Comparison of ENCODE assay signal across 8 cellular contexts in genomic region chr17:4366312-4367063, GRCh38. TPM values are rescaled to one million over a fixed set of nuclear protein-coding genes. Genes with fewer than 3 reads are reported as not detected.
DNase-seq lines count a peak whose midpoint lies in the region; ATAC-seq and TF ChIP-seq lines count a peak whose summit lies in the region.

Gene UBE2G1, minus strand, starts transcription at chr17:4366675. Its CDS starts 359 bp downstream, at chr17:4366316.

- peak within 1 kb of the TSS; percentile 92 for H3K27ac Mint-ChIP-seq in T-helper 17 cell

- DNase-seq in GM13977 (ENCODE audit: low spot score) (peak; percentile 98), NCI-H1694 treated with DMSO at 0.1 percent for 48 hours (lab: John Stamatoyannopoulos, UW) (peak; percentile 94), T-helper 17 cell (peak; percentile 99), amygdala (lab: John Stamatoyannopoulos, UW) (peak; percentile 66 to 99 (median 96)), left ventricle myocardium superior (peak; percentile 99), psoas muscle (peak; percentile 99), uterus (peak; percentile 97 to 99)

- ATAC-seq in HG02884 (IDR thresholded peaks at IDR 0.05; ENCODE audit: unreplicated experiment) = peak; percentile 61
- peak; percentile 86 for ATAC-seq in T-helper 17 cell
- ATAC-seq in left ventricle myocardium superior = peak; percentile 91
- ATAC-seq in psoas muscle = peak; percentile 82 to 90 (median 84)

- H3K36me3 Mint-ChIP-seq in T-helper 17 cell (ENCODE audit: low read depth) = peaks cover 2% of the 10 kb centered on the region

- H3K27me3 Mint-ChIP-seq in T-helper 17 cell = no peaks in the 10 kb centered on the region

- peak within 1 kb of the TSS; percentile 84 for H3K4me3 Mint-ChIP-seq in T-helper 17 cell

- H3K27me3 ChIP-seq in psoas muscle (ENCODE audit: insufficient read depth in 3 of 3, low read length in 2 of 3) = no peaks in the 10 kb centered on the region
- no peaks in the 10 kb centered on the region for H3K27me3 ChIP-seq in uterus

- H3K36me3 ChIP-seq in psoas muscle (ENCODE audit: insufficient read depth in 1 of 2, low read depth in 1 of 2) = peaks cover 0 to 7% of the 10 kb centered on the region in 2 donors
- H3K36me3 ChIP-seq in uterus = no peaks in the 10 kb centered on the region

- WGBS in psoas muscle, 3 donors = 0 to 1% (median 1%) methylated on average over 55 to 78 of the region's 78 CpGs

- H3K27ac ChIP-seq in psoas muscle (peak within 1 kb of the TSS; percentile 99), uterus (peak within 1 kb of the TSS; percentile 96 to 97)

- H3K4me1 ChIP-seq in psoas muscle (peaks cover 17% of the 10 kb centered on the region), uterus (no peaks in the 10 kb centered on the region)

- H3K9me3 ChIP-seq in T-helper 17 cell (ENCODE audit: control insufficient read depth, low read length, poor library complexity, severe bottlenecking) (no peaks in the 10 kb centered on the region), psoas muscle (no peaks in the 10 kb centered on the region), uterus (no peaks in the 10 kb centered on the region)

- intact Hi-C loops in left ventricle myocardium superior (cut with micrococcal nuclease) = no loop called here
- intact Hi-C loops in psoas muscle (cut with DNase I) = loop anchor here (5.0 kb wide), 3 partner anchors 149 to 224 kb away; partner anchors contain the start of genes CYB5D2 (in 1 of the 2) and ZZEF1 (in 1 of the 2)
- intact Hi-C loops in uterus (cut with DNase I; ENCODE audit: low total_unique reads) = no loop called here

- peak; percentile 89 to 98 for TF ChIP-seq POLR2A in uterus (IDR thresholded peaks at IDR 0.05)

- H3K4me1 Mint-ChIP-seq in T-helper 17 cell = peaks cover 20% of the 10 kb centered on the region

- TF ChIP-seq CTCF in GM13977 (IDR thresholded peaks at IDR 0.05; ENCODE audit: extremely low read depth, insufficient read depth, missing control alignments) (peak; percentile 25), psoas muscle (IDR thresholded peaks at IDR 0.05) (peak; percentile 26), uterus (IDR thresholded peaks at IDR 0.05) (peak in 3 of 4 experiments; percentile 18 to 30 (median 27))

- in situ Hi-C loops in GM13977 (cut with MboI; ENCODE audit: low pct_unique_long_range_greater_than_20kb, low sequenced_read_pairs, unreplicated experiment) = no loop called here

- H3K4me3 ChIP-seq in psoas muscle (peak within 1 kb of the TSS; percentile 100), uterus (peak within 1 kb of the TSS; percentile 70 to 89)

RNA-seq across cellular contexts. Expression of gene UBE2G1, which starts in this region (rescaled TPM):
- total RNA-seq in T-helper 17 cell (10 to 100 TPM; 64.6 to 72.7 TPM), left ventricle myocardium superior (105 TPM), psoas muscle (100 to 1,000 TPM; 152 to 239 (median 175) TPM), uterus (10 to 100 TPM; 16.5 to 51.8 (median 33.9) TPM)
- polyA plus RNA-seq in psoas muscle = 100 to 1,000 TPM in 1 of 3 donors, 10 to 100 TPM in 2; 54.6 to 128 (median 73.0) TPM

Comparison
In these comparisons a context has a peak if more than half of its experiments do, and no peak if none do; other contexts are left out.
1. Peak in every context shown above with its lines: DNase-seq, ATAC-seq, H3K4me3 ChIP-seq and H3K27ac ChIP-seq.
2. intact Hi-C loops: an anchor here in psoas muscle (5.0 kb wide); none called in left ventricle myocardium superior and uterus.